ENCODE assay signal across 42 cellular contexts in genomic region chr6:40539853-40540252, GRCh38. TPM values are rescaled to one million over a fixed set of nuclear protein-coding genes. Genes with fewer than 3 reads are reported as not detected.
"Had no signal": no experiment of that assay in that cellular context is flagged by ENCODE, and none has a peak within 500 bp of the region (broad histone marks: within the 10 kb centered on the region; RNA-seq: fewer than 3 reads in every experiment).

No MANE protein-coding gene starts in this region.

- H3K36me3 ChIP-seq: adrenal gland, ascending aorta, brain microvascular endothelial cell, breast epithelium, cardiac muscle cell had no signal

- H3K36me3 Mint-ChIP-seq: activated naive CD4-positive, alpha-beta T cell treated with anti-CD3 and anti-CD28 coated beads, Interleukin-2, amount 10 ng/mL, durations not matched to agents 7 days and 5 days; activated naive CD4-positive, alpha-beta T cell treated with anti-CD3 and anti-CD28 coated beads, Interleukin-2, amount 50 U/mL, for 24 hours; activated naive CD4-positive, alpha-beta T cell treated with anti-CD3 and anti-CD28 coated beads, Interleukin-2, amount 50 U/mL, for 72 hours; activated naive CD8-positive, alpha-beta T cell; activated naive CD8-positive, alpha-beta T cell treated with anti-CD3 and anti-CD28 coated beads for 36 hours; activated naive CD8-positive, alpha-beta T cell treated with anti-CD3 and anti-CD28 coated beads, Interleukin-2, amount 10 ng/mL, durations not matched to agents 7 days and 5 days; brain had no signal

- H3K27me3 Mint-ChIP-seq: activated naive CD4-positive, alpha-beta T cell treated with anti-CD3 and anti-CD28 coated beads, Interleukin-2, amount 50 U/mL, for 24 hours; activated naive CD8-positive, alpha-beta T cell; activated T-cell treated with anti-CD3 and anti-CD28 coated beads, Interleukin-2, amount 50 U/mL, for 24 hours had no signal

- H3K27ac Mint-ChIP-seq: activated naive CD4-positive, alpha-beta T cell treated with anti-CD3 and anti-CD28 coated beads for 36 hours; activated naive CD4-positive, alpha-beta T cell treated with anti-CD3 and anti-CD28 coated beads, Interleukin-2, amount 10 ng/mL, durations not matched to agents 7 days and 5 days; activated naive CD4-positive, alpha-beta T cell treated with anti-CD3 and anti-CD28 coated beads, Interleukin-2, amount 50 U/mL, for 24 hours; activated naive CD4-positive, alpha-beta T cell treated with anti-CD3 and anti-CD28 coated beads, Interleukin-2, amount 50 U/mL, for 72 hours; activated naive CD8-positive, alpha-beta T cell; activated naive CD8-positive, alpha-beta T cell treated with anti-CD3 and anti-CD28 coated beads for 36 hours; activated naive CD8-positive, alpha-beta T cell treated with anti-CD3 and anti-CD28 coated beads, Interleukin-2, amount 10 ng/mL, durations not matched to agents 7 days and 5 days; activated naive CD8-positive, alpha-beta T cell treated with anti-CD3 and anti-CD28 coated beads, Interleukin-2, amount 50 U/mL, for 24 hours; activated T-cell treated with anti-CD3 and anti-CD28 coated beads, Interleukin-2, amount 50 U/mL, for 24 hours; activated T-cell treated with anti-CD3 and anti-CD28 coated beads, Interleukin-2, amount 50 U/mL, for 72 hours; activated T-helper 1 cell treated with anti-CD3 and anti-CD28 coated beads, Interleukin-12 subunit alpha, Interleukin-12 subunit beta, Interleukin-2, Interleukin-4 antibody, amounts not matched to agents 30 ng/mL and 10 ng/mL and 1 ng/mL, durations not matched to agents 14 hours and 24 hours and 36 hours; activated T-helper 17 cell treated with anti-CD3 and anti-CD28 coated beads, Interleukin-2, amount 50 U/mL, for 72 hours; activated T-helper 2 cell treated with anti-CD3 and anti-CD28 coated beads, Interferon-gamma antibody, Interleukin-2, Interleukin-4, amounts not matched to agents 10 μg/mL and 5 μg/mL and 100 μg/mL, durations not matched to agents 14 hours and 24 hours and 36 hours had no signal

- H3K4me1 ChIP-seq: ascending aorta, body of pancreas, breast epithelium had no signal

- H3K9me3 ChIP-seq: adrenal gland, ascending aorta, body of pancreas, breast epithelium had no signal

- DNase-seq: activated effector memory CD4-positive, alpha-beta T cell treated with anti-CD3 and anti-CD28 coated beads, Interleukin-2, amount 50 U/mL, for 16 hours; activated effector memory CD4-positive, alpha-beta T cell treated with Interleukin-2 at 50 U/mL for 16 hours; activated gamma-delta T cell; activated gamma-delta T cell treated with Interleukin-2 at 50 U/mL for 16 hours; activated naive CD4-positive, alpha-beta T cell; activated naive CD4-positive, alpha-beta T cell treated with anti-CD3 and anti-CD28 coated beads for 36 hours; activated naive CD4-positive, alpha-beta T cell treated with anti-CD3 and anti-CD28 coated beads, Interleukin-2, amount 10 ng/mL, durations not matched to agents 7 days and 5 days; activated naive CD4-positive, alpha-beta T cell treated with anti-CD3 and anti-CD28 coated beads, Interleukin-2, amount 50 U/mL, for 16 hours; activated naive CD4-positive, alpha-beta T cell treated with Interleukin-2 at 50 U/mL for 16 hours; activated naive CD8-positive, alpha-beta T cell treated with anti-CD3 and anti-CD28 coated beads for 36 hours; activated naive CD8-positive, alpha-beta T cell treated with anti-CD3 and anti-CD28 coated beads, Interleukin-2, amount 10 ng/mL, durations not matched to agents 7 days and 5 days; activated naive CD8-positive, alpha-beta T cell treated with anti-CD3 and anti-CD28 coated beads, Interleukin-2, amount 50 U/mL, for 24 hours; activated T-cell treated with anti-CD3 and anti-CD28 coated beads for 4 hours; activated T-cell treated with anti-CD3 and anti-CD28 coated beads, Interleukin-2, amount 50 U/mL, for 1 hour; activated T-cell treated with anti-CD3 and anti-CD28 coated beads, Interleukin-2, amount 50 U/mL, for 24 hours; activated T-cell treated with anti-CD3 and anti-CD28 coated beads, Interleukin-2, amount 50 U/mL, for 4 hours; activated T-cell treated with anti-CD3 and anti-CD28 coated beads, Interleukin-2, amount 50 U/mL, for 48 hours; activated T-cell treated with anti-CD3 and anti-CD28 coated beads, Interleukin-2, amount 50 U/mL, for 72 hours; adrenal gland; amniotic stem cell; amygdala; anterior cingulate cortex; body of pancreas; brain microvascular endothelial cell; caudate nucleus; central memory CD4-positive, alpha-beta T cell; cerebellar nuclear complex had no signal

- H3K9me3 Mint-ChIP-seq: activated naive CD4-positive, alpha-beta T cell treated with anti-CD3 and anti-CD28 coated beads for 36 hours; activated naive CD4-positive, alpha-beta T cell treated with anti-CD3 and anti-CD28 coated beads, Interleukin-2, amount 10 ng/mL, durations not matched to agents 7 days and 5 days; activated naive CD4-positive, alpha-beta T cell treated with anti-CD3 and anti-CD28 coated beads, Interleukin-2, amount 50 U/mL, for 24 hours; activated naive CD4-positive, alpha-beta T cell treated with anti-CD3 and anti-CD28 coated beads, Interleukin-2, amount 50 U/mL, for 72 hours; activated naive CD8-positive, alpha-beta T cell treated with anti-CD3 and anti-CD28 coated beads for 36 hours; activated naive CD8-positive, alpha-beta T cell treated with anti-CD3 and anti-CD28 coated beads, Interleukin-2, amount 10 ng/mL, durations not matched to agents 7 days and 5 days; activated naive CD8-positive, alpha-beta T cell treated with anti-CD3 and anti-CD28 coated beads, Interleukin-2, amount 50 U/mL, for 24 hours; activated T-cell treated with anti-CD3 and anti-CD28 coated beads, Interleukin-2, amount 50 U/mL, for 24 hours; activated T-cell treated with anti-CD3 and anti-CD28 coated beads, Interleukin-2, amount 50 U/mL, for 4 hours; activated T-cell treated with anti-CD3 and anti-CD28 coated beads, Interleukin-2, amount 50 U/mL, for 72 hours; activated T-helper 1 cell treated with anti-CD3 and anti-CD28 coated beads, Interleukin-12 subunit alpha, Interleukin-12 subunit beta, Interleukin-2, Interleukin-4 antibody, amounts not matched to agents 30 ng/mL and 10 ng/mL and 1 ng/mL, durations not matched to agents 14 hours and 24 hours and 36 hours; activated T-helper 17 cell treated with anti-CD3 and anti-CD28 coated beads, Interleukin-2, amount 50 U/mL, for 72 hours; activated T-helper 2 cell treated with anti-CD3 and anti-CD28 coated beads, Interferon-gamma antibody, Interleukin-2, Interleukin-4, amounts not matched to agents 10 μg/mL and 5 μg/mL and 100 μg/mL, durations not matched to agents 14 hours and 24 hours and 36 hours; brain; central memory CD8-positive, alpha-beta T cell had no signal

- ATAC-seq: activated naive CD4-positive, alpha-beta T cell treated with anti-CD3 and anti-CD28 coated beads, Interleukin-2, amount 50 U/mL, for 72 hours; activated naive CD8-positive, alpha-beta T cell treated with anti-CD3 and anti-CD28 coated beads, Interleukin-2, amount 50 U/mL, for 24 hours; activated T-cell treated with anti-CD3 and anti-CD28 coated beads, Interleukin-2, amount 50 U/mL, for 4 hours; activated T-cell treated with anti-CD3 and anti-CD28 coated beads, Interleukin-2, amount 50 U/mL, for 72 hours; activated T-helper 17 cell treated with anti-CD3 and anti-CD28 coated beads, Interleukin-2, amount 50 U/mL, for 72 hours; body of pancreas had no signal

- H3K4me3 ChIP-seq: adrenal gland, ascending aorta, body of pancreas, breast epithelium, cardiac muscle cell had no signal

- H3K27ac ChIP-seq: adrenal gland, ascending aorta, body of pancreas, brain microvascular endothelial cell, breast epithelium, cardiac muscle cell had no signal

- H3K4me1 Mint-ChIP-seq: activated naive CD4-positive, alpha-beta T cell treated with anti-CD3 and anti-CD28 coated beads, Interleukin-2, amount 10 ng/mL, durations not matched to agents 7 days and 5 days; activated naive CD4-positive, alpha-beta T cell treated with anti-CD3 and anti-CD28 coated beads, Interleukin-2, amount 50 U/mL, for 24 hours; activated naive CD8-positive, alpha-beta T cell treated with anti-CD3 and anti-CD28 coated beads for 36 hours; activated naive CD8-positive, alpha-beta T cell treated with anti-CD3 and anti-CD28 coated beads, Interleukin-2, amount 10 ng/mL, durations not matched to agents 7 days and 5 days; activated naive CD8-positive, alpha-beta T cell treated with anti-CD3 and anti-CD28 coated beads, Interleukin-2, amount 50 U/mL, for 24 hours; activated T-helper 17 cell treated with anti-CD3 and anti-CD28 coated beads, Interleukin-2, amount 50 U/mL, for 72 hours; central memory CD8-positive, alpha-beta T cell had no signal

- H3K4me3 Mint-ChIP-seq: activated naive CD4-positive, alpha-beta T cell treated with anti-CD3 and anti-CD28 coated beads for 36 hours; activated naive CD4-positive, alpha-beta T cell treated with anti-CD3 and anti-CD28 coated beads, Interleukin-2, amount 10 ng/mL, durations not matched to agents 7 days and 5 days; activated naive CD4-positive, alpha-beta T cell treated with anti-CD3 and anti-CD28 coated beads, Interleukin-2, amount 50 U/mL, for 24 hours; activated naive CD8-positive, alpha-beta T cell; activated naive CD8-positive, alpha-beta T cell treated with anti-CD3 and anti-CD28 coated beads for 36 hours; activated naive CD8-positive, alpha-beta T cell treated with anti-CD3 and anti-CD28 coated beads, Interleukin-2, amount 10 ng/mL, durations not matched to agents 7 days and 5 days; activated naive CD8-positive, alpha-beta T cell treated with anti-CD3 and anti-CD28 coated beads, Interleukin-2, amount 50 U/mL, for 24 hours; activated T-cell treated with anti-CD3 and anti-CD28 coated beads, Interleukin-2, amount 50 U/mL, for 24 hours; activated T-cell treated with anti-CD3 and anti-CD28 coated beads, Interleukin-2, amount 50 U/mL, for 4 hours; activated T-cell treated with anti-CD3 and anti-CD28 coated beads, Interleukin-2, amount 50 U/mL, for 72 hours; activated T-helper 1 cell treated with anti-CD3 and anti-CD28 coated beads, Interleukin-12 subunit alpha, Interleukin-12 subunit beta, Interleukin-2, Interleukin-4 antibody, amounts not matched to agents 30 ng/mL and 10 ng/mL and 1 ng/mL, durations not matched to agents 14 hours and 24 hours and 36 hours; activated T-helper 17 cell treated with anti-CD3 and anti-CD28 coated beads, Interleukin-2, amount 50 U/mL, for 72 hours; brain; central memory CD8-positive, alpha-beta T cell had no signal

- H3K27me3 ChIP-seq: adrenal gland, ascending aorta, body of pancreas, brain microvascular endothelial cell, breast epithelium, cardiac muscle cell had no signal

- FAIRE-seq: astrocyte, bronchial epithelial cell had no signal

RNA-seq across cellular contexts. Expression of gene LRFN2, which starts 47.3 kb away (rescaled TPM):
- total RNA-seq: activated naive CD4-positive, alpha-beta T cell treated with anti-CD3 and anti-CD28 coated beads for 36 hours; activated naive CD4-positive, alpha-beta T cell treated with anti-CD3 and anti-CD28 coated beads, Interleukin-2, amount 50 U/mL, for 72 hours; activated naive CD8-positive, alpha-beta T cell treated with anti-CD3 and anti-CD28 coated beads for 36 hours; activated naive CD8-positive, alpha-beta T cell treated with anti-CD3 and anti-CD28 coated beads, Interleukin-2, amount 10 ng/mL, durations not matched to agents 7 days and 5 days; activated T-cell treated with anti-CD3 and anti-CD28 coated beads, Interleukin-2, amount 50 U/mL, for 4 hours; activated T-helper 2 cell treated with anti-CD3 and anti-CD28 coated beads, Interferon-gamma antibody, Interleukin-2, Interleukin-4, amounts not matched to agents 10 μg/mL and 5 μg/mL and 100 μg/mL, durations not matched to agents 14 hours and 24 hours and 36 hours; aorta; ascending aorta; breast epithelium; bronchial epithelial cell; cardiac septum had no signal
- polyA plus RNA-seq: aorta, cardiac muscle cell had no signal
